Comparison of ENCODE assay signal across 11 cellular contexts in genomic region chr17:76432712-76433336, GRCh38. TPM values are rescaled to one million over a fixed set of nuclear protein-coding genes. Genes with fewer than 3 reads are reported as not detected.
DNase-seq lines count a peak whose midpoint lies in the region; TF ChIP-seq lines count a peak whose summit lies in the region.
"Had no signal": no experiment of that assay in that cellular context is flagged by ENCODE, and none has a peak within 500 bp of the region (broad histone marks: within the 10 kb centered on the region; RNA-seq: fewer than 3 reads in every experiment).

No MANE protein-coding gene starts in this region.

- H4K20me1 ChIP-seq in Loucy (ENCODE audit: insufficient read depth, low read length, poor library complexity, severe bottlenecking): peaks cover 28% of the 10 kb centered on the region

- no peaks in the 10 kb centered on the region for H3K27me3 Mint-ChIP-seq in activated CD4-positive, alpha-beta memory T cell treated with anti-CD3 and anti-CD28 coated beads for 36 hours

- H3K27me3 ChIP-seq in Loucy (ENCODE audit: insufficient read depth, low read length, poor library complexity, severe bottlenecking) (no peaks in the 10 kb centered on the region), dorsolateral prefrontal cortex (no peaks in the 10 kb centered on the region), trophoblast cell (ENCODE audit: insufficient read depth, low read length) (no peaks in the 10 kb centered on the region)

- TF ChIP-seq CTCF in Loucy (conservative IDR thresholded peaks at IDR 0.05; ENCODE audit: low read length) (peak; percentile 71), dorsolateral prefrontal cortex (IDR thresholded peaks at IDR 0.05 in 54 of 56, conservative IDR thresholded peaks at IDR 0.05 in 2 of 56; ENCODE audit: low read depth in 1 of 56, partially characterized antibody in 56 of 56) (peak in 29 of 56 donors; percentile 8 to 53 (median 30))

- no peak overlapping the region for H3K4ac ChIP-seq in trophoblast cell (ENCODE audit: low read depth, low read length)

- H3K4me1 ChIP-seq in Loucy (ENCODE audit: insufficient read depth, low read length, poor library complexity, severe bottlenecking): peaks cover 6% of the 10 kb centered on the region
- H3K4me1 ChIP-seq in trophoblast cell (ENCODE audit: control insufficient read depth in 1 of 2, insufficient read depth in 2 of 2, low read length in 2 of 2): no peaks in the 10 kb centered on the region

- intact Hi-C loops in dorsolateral prefrontal cortex (cut with DNase I): no loop called here
- intact Hi-C loops in activated CD4-positive, alpha-beta memory T cell treated with anti-CD3 and anti-CD28 coated beads for 36 hours (cut with micrococcal nuclease): no loop called here

- H3K4me3 ChIP-seq in Loucy (ENCODE audit: low read length, poor library complexity, severe bottlenecking): no peak overlapping the region
- no peak overlapping the region for H3K4me3 ChIP-seq in dorsolateral prefrontal cortex
- H3K4me3 ChIP-seq in trophoblast cell (ENCODE audit: low read depth, low read length): no peak overlapping the region
- H3K4me3 ChIP-seq: HAP-1 had no signal

- H2BK12ac ChIP-seq in trophoblast cell (ENCODE audit: low read length): no peak overlapping the region

- H3K27ac ChIP-seq in dorsolateral prefrontal cortex: no peak overlapping the region
- H3K27ac ChIP-seq in trophoblast cell (ENCODE audit: low read depth, low read length): no peak overlapping the region

- H3K4me2 ChIP-seq in Loucy (ENCODE audit: low read depth, low read length, poor library complexity, severe bottlenecking) (no peak overlapping the region), trophoblast cell (ENCODE audit: low read length) (no peak overlapping the region)

- H3K36me3 ChIP-seq in Loucy (ENCODE audit: insufficient read depth, low read length) (peaks cover 8% of the 10 kb centered on the region; the same call in 1 of the 2 replicates), trophoblast cell (ENCODE audit: control insufficient read depth in 1 of 2, insufficient read depth in 2 of 2, low read length in 2 of 2) (no peaks in the 10 kb centered on the region)
- H3K36me3 ChIP-seq: HAP-1 had no signal

- H3K4me1 Mint-ChIP-seq in activated CD4-positive, alpha-beta memory T cell treated with anti-CD3 and anti-CD28 coated beads for 36 hours (ENCODE audit: low read depth): peaks cover 3% of the 10 kb centered on the region

- H3K9me2 ChIP-seq in Loucy (replicated peaks; ENCODE audit: low read depth, low read length): no peaks in the 10 kb centered on the region

- H3K36me3 Mint-ChIP-seq in activated CD4-positive, alpha-beta memory T cell treated with anti-CD3 and anti-CD28 coated beads for 36 hours: no peaks in the 10 kb centered on the region

- no CpG with 5 or more reads among the region's 3 CpGs for WGBS in trophoblast cell (ENCODE audit: extremely low coverage, insufficient coverage, insufficient read length)

- no peaks in the 10 kb centered on the region for H3F3A ChIP-seq in Loucy (ENCODE audit: low read depth)

- no peak overlapping the region for H4K91ac ChIP-seq in trophoblast cell (ENCODE audit: low read depth, low read length)

- H4K12ac ChIP-seq in trophoblast cell (ENCODE audit: low read depth, low read length): no peak overlapping the region

- H3K79me1 ChIP-seq in trophoblast cell (ENCODE audit: low read length): no peaks in the 10 kb centered on the region

- no peak overlapping the region for H3K4me3 Mint-ChIP-seq in activated CD4-positive, alpha-beta memory T cell treated with anti-CD3 and anti-CD28 coated beads for 36 hours

- H3K23ac ChIP-seq in trophoblast cell (ENCODE audit: low read length): no peak overlapping the region

- no peak overlapping the region for H3K27ac Mint-ChIP-seq in activated CD4-positive, alpha-beta memory T cell treated with anti-CD3 and anti-CD28 coated beads for 36 hours

- H2BK5ac ChIP-seq in trophoblast cell (ENCODE audit: low read depth, low read length, poor library complexity): no peak overlapping the region

- CTCF ChIA-PET in activated CD4-positive, alpha-beta memory T cell treated with anti-CD3 and anti-CD28 coated beads for 36 hours (lab: Charles Lee): no interaction called here

- POLR2A ChIA-PET in activated CD4-positive, alpha-beta memory T cell treated with anti-CD3 and anti-CD28 coated beads for 36 hours (lab: Charles Lee): no interaction called here

- H3K9ac ChIP-seq in Loucy (ENCODE audit: low read depth, low read length, poor library complexity, severe bottlenecking) (no peak overlapping the region), trophoblast cell (ENCODE audit: low read length) (peak overlapping the region; percentile 8)

- H2AK5ac ChIP-seq in trophoblast cell (ENCODE audit: low read length): no peak overlapping the region

- no peaks in the 10 kb centered on the region for H3K9me3 Mint-ChIP-seq in activated CD4-positive, alpha-beta memory T cell treated with anti-CD3 and anti-CD28 coated beads for 36 hours

- H2AFZ ChIP-seq in Loucy (ENCODE audit: low read length): no peak overlapping the region
- H2AFZ ChIP-seq in trophoblast cell (ENCODE audit: insufficient read depth, low read length, poor library complexity): no peak overlapping the region

- H3K14ac ChIP-seq in trophoblast cell (ENCODE audit: low read length): no peak overlapping the region

- H3K18ac ChIP-seq in trophoblast cell (ENCODE audit: low read length): no peak overlapping the region

- H3K79me2 ChIP-seq in Loucy (ENCODE audit: insufficient read depth, low read length): peaks cover 87% of the 10 kb centered on the region
- H3K79me2 ChIP-seq in trophoblast cell (ENCODE audit: control insufficient read depth, insufficient read depth, low read length, poor library complexity): peaks cover 2% of the 10 kb centered on the region

- DNase-seq in DMS 273 (lab: John Stamatoyannopoulos, UW; ENCODE audit: unreplicated experiment) (peak; percentile 57), DMS 273 treated with DMSO at 0.1 percent for 48 hours (lab: John Stamatoyannopoulos, UW) (no peak), dorsolateral prefrontal cortex (no peak), trophoblast cell (peak in 1 of 2 donors; percentile 42), NCI-H128 (lab: John Stamatoyannopoulos, UW; ENCODE audit: unreplicated experiment) (no peak)
- no peak for DNase-seq in activated CD4-positive, alpha-beta memory T cell treated with anti-CD3 and anti-CD28 coated beads for 36 hours
- no peak for DNase-seq in activated CD4-positive, CD25-positive, alpha-beta regulatory T cell (lab: John Stamatoyannopoulos, UW)
- DNase-seq: activated T-cell treated with anti-CD3 and anti-CD28 coated beads, Interleukin-2, amount 50 U/mL, for 48 hours; NCI-H345 had no signal

- H3K9me3 ChIP-seq in Loucy (ENCODE audit: insufficient read depth, low read depth, low read length) (no peaks in the 10 kb centered on the region), trophoblast cell (ENCODE audit: insufficient read depth, low read depth, low read length) (peaks cover 5% of the 10 kb centered on the region)
- H3K9me3 ChIP-seq: HAP-1 had no signal

- H2BK120ac ChIP-seq in trophoblast cell (ENCODE audit: insufficient read depth, low read length, poor library complexity): no peak overlapping the region

- H4K8ac ChIP-seq in trophoblast cell (ENCODE audit: low read depth, low read length): no peak overlapping the region

RNA-seq across cellular contexts. Expression of gene UBE2O, which starts 20.1 kb away (rescaled TPM):
- total RNA-seq in dorsolateral prefrontal cortex: 100 to 1,000 TPM in 15 of 120 experiments, 10 to 100 TPM in 105; 42.7 to 122 (median 85.2) TPM
- polyA plus RNA-seq in trophoblast cell (2013): 13.1 and 13.4 TPM in 2 replicates
- 10 to 100 TPM; 24.5 to 25.2 TPM for total RNA-seq in activated CD4-positive, alpha-beta memory T cell treated with anti-CD3 and anti-CD28 coated beads for 36 hours

RNA-seq across cellular contexts. Expression of gene AANAT, which starts 34.6 kb away (rescaled TPM):
- total RNA-seq in dorsolateral prefrontal cortex: 1 to 10 TPM in 8 of 120 experiments, under 1 TPM in 34, not detected in 78; 0.22 to 2.0 (median 0.62) TPM
- 0.07 TPM in 1 of 2 replicates, not detected in the other for polyA plus RNA-seq in trophoblast cell (2013)
- not detected for total RNA-seq in activated CD4-positive, alpha-beta memory T cell treated with anti-CD3 and anti-CD28 coated beads for 36 hours

RNA-seq across cellular contexts. Expression of gene SPHK1, which starts 48.4 kb away (rescaled TPM):
- 10 to 100 TPM in 1 of 120 experiments, 1 to 10 TPM in 117, under 1 TPM in 2; 0.76 to 10.2 (median 2.9) TPM for total RNA-seq in dorsolateral prefrontal cortex
- polyA plus RNA-seq in trophoblast cell (2013): 22.4 and 23.4 TPM in 2 replicates
- 10 to 100 TPM in 1 of 2 experiments, 1 to 10 TPM in 1; 9.9 to 11.4 TPM for total RNA-seq in activated CD4-positive, alpha-beta memory T cell treated with anti-CD3 and anti-CD28 coated beads for 36 hours
